19 cellular contexts compared by ENCODE assay signal in genomic region chr16:53058441-53058840, GRCh38. TPM values are rescaled to one million over a fixed set of nuclear protein-coding genes. Genes with fewer than 3 reads are reported as not detected.
DNase-seq lines count a peak whose midpoint lies in the region; ATAC-seq, FAIRE-seq and TF ChIP-seq lines count a peak whose summit lies in the region.
"Had no signal": no experiment of that assay in that cellular context is flagged by ENCODE, and none has a peak within 500 bp of the region (broad histone marks: within the 10 kb centered on the region; RNA-seq: fewer than 3 reads in every experiment).

No MANE protein-coding gene starts in this region.

- 58% methylated on average over 5 of the region's 5 CpGs for WGBS in K562 (ENCODE audit: insufficient coverage, low coverage, missing lambda C conversion rate)
- WGBS in GM23248 (ENCODE audit: low coverage in 1 of 2, low lambda C conversion rate in 2 of 2, missing lambda C conversion rate in 2 of 2), 2 experiments = 93 to 94% methylated on average over 5 of the region's 5 CpGs

- H3K36me3 ChIP-seq in K562 (ENCODE audit: control insufficient read depth, insufficient read depth, low read length) (peaks cover 32% of the 10 kb centered on the region; the same call in 2 of the 3 replicates), muscle layer of colon (ENCODE audit: insufficient read depth, low read length) (no peaks in the 10 kb centered on the region), GM23248 (ENCODE audit: low read depth) (no peaks in the 10 kb centered on the region)
- H3K36me3 ChIP-seq in CD4-positive, alpha-beta memory T cell (ENCODE audit: insufficient read depth, low read length) = no peaks in the 10 kb centered on the region
- H3K36me3 ChIP-seq: left lung, vagina had no signal

- no peak for TF ChIP-seq EP300 in K562 (IDR thresholded peaks at IDR 0.05; ENCODE audit: low read length)

- peak overlapping the region; percentile 75 for H3K27ac Mint-ChIP-seq in stimulated activated naive CD8-positive, alpha-beta T cell treated with anti-CD3 and anti-CD28 coated beads, Interleukin-15, Interleukin-2, amounts not matched to agents 100 ng/mL and 50 ng/mL, for 24 hours
- peak overlapping the region in 1 of 7 donors; percentile 31 for H3K27ac Mint-ChIP-seq in CD4-positive, alpha-beta memory T cell
- H3K27ac Mint-ChIP-seq: activated CD4-positive, alpha-beta T cell treated with anti-CD3 and anti-CD28 coated beads, Interleukin-2, amount 10 ng/mL, durations not matched to agents 7 days and 5 days; activated naive CD4-positive, alpha-beta T cell treated with anti-CD3 and anti-CD28 coated beads, Interleukin-2, amount 50 U/mL, for 24 hours; progenitor cell of endocrine pancreas had no signal

- H3K9ac ChIP-seq in K562 (ENCODE audit: insufficient read depth in 1 of 2, low read depth in 2 of 2, low read length in 2 of 2) (peak overlapping the region; percentile 11 to 83; a peak in 2 of 4 replicates), muscle layer of colon (ENCODE audit: low read length) (no peak overlapping the region), GM23248 (no peak overlapping the region)

- H3K9me3 ChIP-seq in K562 (replicated peaks; ENCODE audit: control insufficient read depth, insufficient read depth, low read depth, low read length) (no peaks in the 10 kb centered on the region), muscle layer of colon (ENCODE audit: low read length) (no peaks in the 10 kb centered on the region), GM23248 (ENCODE audit: low read depth) (no peaks in the 10 kb centered on the region)
- no peaks in the 10 kb centered on the region for H3K9me3 ChIP-seq in CD4-positive, alpha-beta memory T cell (ENCODE audit: control insufficient read depth in 1 of 2, low read length in 2 of 2)
- H3K9me3 ChIP-seq: left lung, vagina had no signal

- peak overlapping the region; percentile 17; the same call in 1 of the 3 replicates for H3K27ac ChIP-seq in K562 (ENCODE audit: extremely low read depth, low read depth, low read length)
- peak overlapping the region; percentile 24 for H3K27ac ChIP-seq in muscle layer of colon (ENCODE audit: low read depth, low read length)
- no peak overlapping the region for H3K27ac ChIP-seq in CD4-positive, alpha-beta memory T cell (ENCODE audit: low read depth, low read length)
- no peak overlapping the region for H3K27ac ChIP-seq in GM23248
- H3K27ac ChIP-seq: left lung, vagina had no signal

- H2AFZ ChIP-seq in K562 (ENCODE audit: low read depth, low read length) (no peak overlapping the region), GM23248 (no peak overlapping the region)

- H3K36me3 Mint-ChIP-seq in stimulated activated naive CD8-positive, alpha-beta T cell treated with anti-CD3 and anti-CD28 coated beads, Interleukin-15, Interleukin-2, amounts not matched to agents 100 ng/mL and 50 ng/mL, for 24 hours (ENCODE audit: low read depth) = peaks cover 4% of the 10 kb centered on the region
- H3K36me3 Mint-ChIP-seq in CD4-positive, alpha-beta memory T cell = no peaks in the 10 kb centered on the region
- H3K36me3 Mint-ChIP-seq: activated naive CD4-positive, alpha-beta T cell treated with anti-CD3 and anti-CD28 coated beads, Interleukin-2, amount 50 U/mL, for 24 hours had no signal

- no peak for ATAC-seq in stimulated activated naive CD8-positive, alpha-beta T cell treated with anti-CD3 and anti-CD28 coated beads, Interleukin-15, Interleukin-2, amounts not matched to agents 100 U/mL and 50 U/mL, for 24 hours
- ATAC-seq in K562 = no peak
- ATAC-seq: left lung, PC-3 had no signal

- H3K9me1 ChIP-seq in K562 (ENCODE audit: control insufficient read depth, insufficient read depth, low read length) = no peaks in the 10 kb centered on the region

- POLR2A ChIA-PET in K562 (lab: Yijun Ruan, JAX) = interaction anchor here (1.5 to 1.7 kb wide), 3 partner anchors 71 to 174 kb away, joined by 3 to 4 read pairs (median 4); no protein-coding TSS in a partner anchor
- POLR2A ChIA-PET in CD4-positive, alpha-beta memory T cell (lab: Charles Lee; ENCODE audit: partially characterized antibody) = interaction anchor here (0.7 kb wide), 1 partner anchor 10 kb away, joined by 3 read pairs; no protein-coding TSS in a partner anchor

- no peaks in the 10 kb centered on the region for H3K9me2 ChIP-seq in GM23248 (ENCODE audit: insufficient read depth)

- no peak for DNase-seq in stimulated activated naive CD8-positive, alpha-beta T cell treated with anti-CD3 and anti-CD28 coated beads, Interleukin-15, Interleukin-2, amounts not matched to agents 100 U/mL and 50 U/mL, for 24 hours
- no peak for DNase-seq in K562 (ENCODE audit: extremely low read depth in 1 of 4, low spot score in 3 of 4)
- no peak for DNase-seq in activated CD4-positive, alpha-beta T cell treated with anti-CD3 and anti-CD28 coated beads for 1 hour
- DNase-seq in CD4-positive, alpha-beta memory T cell = no peak
- no peak for DNase-seq in GM23248
- DNase-seq in occipital lobe (lab: John Stamatoyannopoulos, UW) = no peak
- DNase-seq: ACHN; activated CD4-positive, alpha-beta T cell treated with anti-CD3 and anti-CD28 coated beads, Interleukin-2, amount 10 ng/mL, durations not matched to agents 7 days and 5 days; activated T-cell treated with anti-CD3 and anti-CD28 coated beads for 4 hours; Kasumi-1; left lung; NCI-H1436; PC-3; stimulated activated naive CD4-positive, alpha-beta T cell treated with Interleukin-2 at 50 U/mL for 16 hours had no signal

- in situ Hi-C loops in K562 (cut with MboI) (loop anchor here (10.0 kb wide), 1 partner anchor 446 kb away; the partner anchor contains the start of gene AKTIP), GM23248 (cut with MboI) (no loop called here)

- no peak overlapping the region for H3K4me3 Mint-ChIP-seq in stimulated activated naive CD8-positive, alpha-beta T cell treated with anti-CD3 and anti-CD28 coated beads, Interleukin-15, Interleukin-2, amounts not matched to agents 100 ng/mL and 50 ng/mL, for 24 hours
- peak overlapping the region in 1 of 8 donors; percentile 26 for H3K4me3 Mint-ChIP-seq in CD4-positive, alpha-beta memory T cell
- H3K4me3 Mint-ChIP-seq: activated CD4-positive, alpha-beta T cell treated with anti-CD3 and anti-CD28 coated beads, Interleukin-2, amount 10 ng/mL, durations not matched to agents 7 days and 5 days; activated naive CD4-positive, alpha-beta T cell treated with anti-CD3 and anti-CD28 coated beads, Interleukin-2, amount 50 U/mL, for 24 hours had no signal

- intact Hi-C loops in K562 (cut with micrococcal nuclease) = loop anchor here (5.0 to 10.0 kb wide), 3 partner anchors 164 to 449 kb away; no protein-coding TSS in a partner anchor
- intact Hi-C loops in CD4-positive, alpha-beta memory T cell (cut with micrococcal nuclease) = no loop called here

- peaks cover 58% of the 10 kb centered on the region for H3K4me1 Mint-ChIP-seq in stimulated activated naive CD8-positive, alpha-beta T cell treated with anti-CD3 and anti-CD28 coated beads, Interleukin-15, Interleukin-2, amounts not matched to agents 100 ng/mL and 50 ng/mL, for 24 hours (ENCODE audit: low read depth)
- peaks cover 21 to 52% (median 22%) of the 10 kb centered on the region in 4 donors for H3K4me1 Mint-ChIP-seq in CD4-positive, alpha-beta memory T cell

- no peak for TF ChIP-seq CTCF in K562 (IDR thresholded peaks at IDR 0.05 in 2 of 3, conservative IDR thresholded peaks at IDR 0.05 in 1 of 3; ENCODE audit: insufficient read depth in 2 of 3, low read depth in 1 of 3, low read length in 3 of 3)

- H3K79me2 ChIP-seq in K562 (ENCODE audit: control insufficient read depth, insufficient read depth, low read length) (peaks cover 84% of the 10 kb centered on the region), GM23248 (ENCODE audit: insufficient read depth) (peaks cover 73% of the 10 kb centered on the region)

- no peak for TF ChIP-seq POLR2A in K562 (conservative IDR thresholded peaks at IDR 0.05)

- H3K4me1 ChIP-seq in K562 (replicated peaks in 1 of 2; ENCODE audit: control insufficient read depth in 2 of 2, insufficient read depth in 2 of 2, low read length in 2 of 2) = peaks cover 22 to 27% of the 10 kb centered on the region in 2 experiments; a peak in 4 of 5 replicates
- peaks cover 22% of the 10 kb centered on the region for H3K4me1 ChIP-seq in muscle layer of colon (ENCODE audit: insufficient read depth, low read length)
- H3K4me1 ChIP-seq in CD4-positive, alpha-beta memory T cell (ENCODE audit: insufficient read depth, low read length) = peaks cover 31% of the 10 kb centered on the region
- H3K4me1 ChIP-seq in GM23248 (ENCODE audit: insufficient read depth) = peaks cover 14% of the 10 kb centered on the region; the same call in 1 of the 2 replicates

- CTCF ChIA-PET in K562 (lab: Yijun Ruan, JAX; ENCODE audit: low intra/inter-chr PET ratio) = no interaction called here
- CTCF ChIA-PET in CD4-positive, alpha-beta memory T cell (lab: Charles Lee; ENCODE audit: partially characterized antibody) = interaction anchor here (1.1 to 7.4 kb wide), 2 partner anchors 41 to 101 kb away, joined by 3 to 93 read pairs; no protein-coding TSS in a partner anchor

- H3K27me3 ChIP-seq in K562 (ENCODE audit: control insufficient read depth in 2 of 2, insufficient read depth in 2 of 2, low read length in 2 of 2) (no peaks in the 10 kb centered on the region), muscle layer of colon (ENCODE audit: control insufficient read depth in 1 of 2, insufficient read depth in 2 of 2, low read length in 2 of 2) (no peaks in the 10 kb centered on the region), GM23248 (replicated peaks; ENCODE audit: insufficient read depth) (no peaks in the 10 kb centered on the region)
- H3K27me3 ChIP-seq in CD4-positive, alpha-beta memory T cell (ENCODE audit: insufficient read depth, low read length) = no peaks in the 10 kb centered on the region
- H3K27me3 ChIP-seq: left lung, vagina had no signal

- H4K20me1 ChIP-seq in K562 (replicated peaks; ENCODE audit: control insufficient read depth, insufficient read depth, low read length) (0 out of 2 replicates have a peak, but pooled peaks cover 6% of the 10 kb centered on the region), GM23248 (ENCODE audit: insufficient read depth) (no peaks in the 10 kb centered on the region)

- no peaks in the 10 kb centered on the region for H3K27me3 Mint-ChIP-seq in stimulated activated naive CD8-positive, alpha-beta T cell treated with anti-CD3 and anti-CD28 coated beads, Interleukin-15, Interleukin-2, amounts not matched to agents 100 ng/mL and 50 ng/mL, for 24 hours
- no peaks in the 10 kb centered on the region for H3K27me3 Mint-ChIP-seq in CD4-positive, alpha-beta memory T cell
- H3K27me3 Mint-ChIP-seq: activated CD4-positive, alpha-beta T cell treated with anti-CD3 and anti-CD28 coated beads, Interleukin-2, amount 10 ng/mL, durations not matched to agents 7 days and 5 days; activated naive CD4-positive, alpha-beta T cell treated with anti-CD3 and anti-CD28 coated beads, Interleukin-2, amount 50 U/mL, for 24 hours; progenitor cell of endocrine pancreas had no signal

- H3F3A ChIP-seq in GM23248 (ENCODE audit: insufficient read depth) = peaks cover 21% of the 10 kb centered on the region

- H3K4me2 ChIP-seq in K562 (ENCODE audit: insufficient read depth, low read length) (peak overlapping the region; percentile 37), GM23248 (ENCODE audit: unreplicated experiment) (no peak overlapping the region)

- H3K4me3 ChIP-seq in K562 = no peak overlapping the region
- no peak overlapping the region for H3K4me3 ChIP-seq in muscle layer of colon (ENCODE audit: low read depth in 1 of 2, low read length in 2 of 2)
- no peak overlapping the region for H3K4me3 ChIP-seq in CD4-positive, alpha-beta memory T cell (ENCODE audit: low read length in 2 of 2)
- H3K4me3 ChIP-seq in GM23248 = no peak overlapping the region
- H3K4me3 ChIP-seq: left lung, vagina had no signal

- no peak for TF ChIP-seq RAD21 in K562 (CRISPR knock-in tag; conservative IDR thresholded peaks at IDR 0.05 in 1 of 2, IDR thresholded peaks at IDR 0.05 in 1 of 2)

- no peak for FAIRE-seq in K562 (lab: Jason Lieb, UNC)

- H3K9me3 Mint-ChIP-seq in stimulated activated naive CD8-positive, alpha-beta T cell treated with anti-CD3 and anti-CD28 coated beads, Interleukin-15, Interleukin-2, amounts not matched to agents 100 ng/mL and 50 ng/mL, for 24 hours = no peaks in the 10 kb centered on the region
- no peaks in the 10 kb centered on the region for H3K9me3 Mint-ChIP-seq in CD4-positive, alpha-beta memory T cell
- H3K9me3 Mint-ChIP-seq: activated CD4-positive, alpha-beta T cell treated with anti-CD3 and anti-CD28 coated beads, Interleukin-2, amount 10 ng/mL, durations not matched to agents 7 days and 5 days; activated naive CD4-positive, alpha-beta T cell treated with anti-CD3 and anti-CD28 coated beads, Interleukin-2, amount 50 U/mL, for 24 hours had no signal

- BruUV-seq in K562 (replicated peaks; lab: Mats Ljungman, UMichigan) = no TSS peak

RNA-seq across cellular contexts. Expression of gene CHD9, which starts 3.6 kb away (rescaled TPM):
- total RNA-seq in K562 (2011; cell fraction: chromatin; rRNA removed; ENCODE audit: low replicate concordance) = 65.0 and 350 TPM in 2 replicates
- total RNA-seq in K562 (2011; cell fraction: nucleolus; rRNA removed) = 31.9 and 54.3 TPM in 2 replicates
- 103 and 111 TPM in 2 replicates for total RNA-seq in K562 (2011; cell fraction: nucleoplasm; rRNA removed)
- total RNA-seq in K562 (2014; rRNA removed) = 22.0 and 32.0 TPM in 2 replicates
- total RNA-seq in K562 (2014; rRNA removed; fragmentation: Illumina TruSeq; extraction: Trizol) = 58.1 and 65.4 TPM in 2 replicates
- 49.1 and 54.0 TPM in 2 replicates for total RNA-seq in K562 (2015; rRNA removed; fragmentation: Illumina TruSeq; extraction: Trizol)
- 38.8 and 40.7 TPM in 2 replicates for total RNA-seq in K562 (2021)
- 33.9 and 41.6 TPM in 2 replicates for polyA plus RNA-seq in K562 (2011; rRNA removed)
- polyA plus RNA-seq in K562 (2011; cell fraction: cytosol; rRNA removed) = 6.7 and 13.4 TPM in 2 replicates
- polyA plus RNA-seq in K562 (2011; cell fraction: nucleus; rRNA removed) = 31.4 and 44.3 TPM in 2 replicates
- 20.4 and 21.2 TPM in 2 replicates for polyA plus RNA-seq in K562 (2012)
- polyA plus RNA-seq in K562 (2014; fragmentation: Illumina TruSeq; extraction: Trizol) = 25.6 and 29.0 TPM in 2 replicates
- 10 to 100 TPM; 33.7 to 69.3 TPM for polyA plus RNA-seq in K562 (2014; fragmentation: Nextera tagmentation; extraction: Ambion mirVana)
- polyA plus RNA-seq in K562 (2014; rRNA removed) = 26.1 and 40.6 TPM in 2 replicates
- 179 and 246 TPM in 2 replicates for polyA minus RNA-seq in K562 (2011; rRNA and poly(A)+ RNA removed)
- 23.1 and 25.2 TPM in 2 replicates for polyA minus RNA-seq in K562 (2011; cell fraction: cytosol; rRNA and poly(A)+ RNA removed)
- polyA minus RNA-seq in K562 (2011; cell fraction: nucleus; rRNA and poly(A)+ RNA removed) = 89.8 and 176 TPM in 2 replicates
- 10 to 100 TPM; 47.0 to 49.7 TPM for total RNA-seq in CD4-positive, alpha-beta memory T cell
- 10 to 100 TPM; 22.9 to 31.9 TPM for polyA plus RNA-seq in CD4-positive, alpha-beta memory T cell
- 20.5 and 24.0 TPM in 2 replicates for total RNA-seq in GM23248 (2014; rRNA removed; shearing (Covaris generic))
- 38.1 and 47.4 TPM in 2 replicates for polyA plus RNA-seq in GM23248 (2016; fragmentation: Nextera tagmentation; extraction: Ambion mirVana)
- 233 TPM for total RNA-seq in occipital lobe

RNA-seq across cellular contexts. Expression of gene CHD9NB, which starts 5.7 kb away (rescaled TPM):
- not detected in 2 replicates for total RNA-seq in K562 (2011; cell fraction: chromatin; rRNA removed; ENCODE audit: low replicate concordance)
- not detected in 2 replicates for total RNA-seq in K562 (2011; cell fraction: nucleolus; rRNA removed)
- not detected in 2 replicates for total RNA-seq in K562 (2011; cell fraction: nucleoplasm; rRNA removed)
- total RNA-seq in K562 (2014; rRNA removed) = not detected in 2 replicates
- total RNA-seq in K562 (2014; rRNA removed; fragmentation: Illumina TruSeq; extraction: Trizol) = 0.07 TPM in 1 of 2 replicates, not detected in the other
- total RNA-seq in K562 (2015; rRNA removed; fragmentation: Illumina TruSeq; extraction: Trizol) = not detected in 2 replicates
- total RNA-seq in K562 (2021) = 0.13 TPM in 1 of 2 replicates, not detected in the other
- polyA plus RNA-seq in K562 (2011; rRNA removed) = not detected in 2 replicates
- polyA plus RNA-seq in K562 (2011; cell fraction: cytosol; rRNA removed) = not detected in 2 replicates
- polyA plus RNA-seq in K562 (2011; cell fraction: nucleus; rRNA removed) = 0.07 TPM in 1 of 2 replicates, not detected in the other
- polyA plus RNA-seq in K562 (2012) = 0.10 TPM in 1 of 2 replicates, not detected in the other
- polyA plus RNA-seq in K562 (2014; fragmentation: Illumina TruSeq; extraction: Trizol) = 0.10 and 0.29 TPM in 2 replicates
- polyA plus RNA-seq in K562 (2014; fragmentation: Nextera tagmentation; extraction: Ambion mirVana) = under 1 TPM in 1 of 2 experiments, not detected in 1; 0.06 TPM
- polyA plus RNA-seq in K562 (2014; rRNA removed) = 0.19 TPM in 1 of 2 replicates, not detected in the other
- polyA minus RNA-seq in K562 (2011; rRNA and poly(A)+ RNA removed) = not detected in 2 replicates
- not detected in 2 replicates for polyA minus RNA-seq in K562 (2011; cell fraction: cytosol; rRNA and poly(A)+ RNA removed)
- polyA minus RNA-seq in K562 (2011; cell fraction: nucleus; rRNA and poly(A)+ RNA removed) = not detected in 2 replicates
- not detected for total RNA-seq in CD4-positive, alpha-beta memory T cell
- not detected for polyA plus RNA-seq in CD4-positive, alpha-beta memory T cell
- total RNA-seq in GM23248 (2014; rRNA removed; shearing (Covaris generic)) = 0.22 and 0.25 TPM in 2 replicates
- 0.15 and 0.20 TPM in 2 replicates for polyA plus RNA-seq in GM23248 (2016; fragmentation: Nextera tagmentation; extraction: Ambion mirVana)
- total RNA-seq in occipital lobe = 0.78 TPM
- total RNA-seq: vagina had no signal

Comparison
In these comparisons a context has a peak if more than half of its experiments do, and no peak if none do; other contexts are left out.
1. H3K27ac ChIP-seq: peak in K562 (single experiment) and muscle layer of colon (single experiment); none in CD4-positive, alpha-beta memory T cell (single experiment) and GM23248 (single experiment).
2. H3K9ac ChIP-seq: peak in K562 (2 of 2); none in muscle layer of colon (single experiment) and GM23248 (single experiment).